ENCODE assay signal across 1 cellular context in genomic region chr4:180567080-180567479, GRCh38.
TF ChIP-seq lines count a peak whose summit lies in the region.

No MANE protein-coding gene starts in this region.

TF ChIP-seq in IMR-90, 13 proteins besides CTCF, POLR2A, EP300 and RAD21 (continued from another document):
- TF ChIP-seq ELK1 (IDR thresholded peaks at IDR 0.05; ENCODE audit: borderline replicate concordance, low read depth, low read length) (no peak), CHD1 (IDR thresholded peaks at IDR 0.05; ENCODE audit: low read depth, low read length) (no peak), RFX5 (IDR thresholded peaks at IDR 0.05; ENCODE audit: low read depth, low read length) (no peak), MAZ (IDR thresholded peaks at IDR 0.05; ENCODE audit: borderline replicate concordance, low read depth, low read length) (no peak), NFE2L2 (IDR thresholded peaks at IDR 0.05; ENCODE audit: low read depth, low read length) (no peak)
